ENCODE assay signal across 1 cellular context in genomic region chr14:67464856-67465255, GRCh38.
TF ChIP-seq lines count a peak whose summit lies in the region.

No MANE protein-coding gene starts in this region.

TF ChIP-seq in HepG2, 621 proteins besides CTCF, POLR2A, EP300 and RAD21:
- no peak for TF ChIP-seq FOXC1 (CRISPR knock-in tag; IDR thresholded peaks at IDR 0.05; ENCODE audit: borderline replicate concordance)
